Comparison of ENCODE assay signal across 24 cellular contexts in the genomic region with DNA sequence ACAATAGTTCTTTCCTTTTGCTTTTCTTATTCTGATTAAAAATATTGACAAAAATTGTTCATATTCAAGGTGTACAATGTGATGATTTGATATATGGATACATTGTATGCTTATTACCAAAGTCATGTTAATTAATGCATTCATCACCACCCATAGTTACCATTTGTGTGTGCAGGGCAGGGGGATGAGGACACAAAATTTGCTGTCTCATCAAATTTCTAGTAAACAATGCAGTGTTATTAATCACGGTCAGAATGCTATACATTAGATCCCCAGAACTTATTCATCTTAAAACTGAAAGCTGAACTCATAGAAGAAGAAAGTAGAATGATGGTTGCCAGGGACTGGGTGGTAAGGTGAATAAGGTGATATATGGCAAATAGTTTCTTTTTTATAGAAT.
DNase-seq lines count a peak whose midpoint lies in the region; ATAC-seq, FAIRE-seq and TF ChIP-seq lines count a peak whose summit lies in the region.
"Had no signal": no experiment of that assay in that cellular context is flagged by ENCODE, and none has a peak within 500 bp of the region (broad histone marks: within the 10 kb centered on the region; RNA-seq: fewer than 3 reads in every experiment).

No MANE protein-coding gene starts in this region.

- no peak for DNase-seq in HepG2 (ENCODE audit: low spot score)
- DNase-seq in right lobe of liver = no peak
- DNase-seq in K562 (ENCODE audit: extremely low read depth in 1 of 4, low spot score in 3 of 4) = no peak
- no peak for DNase-seq in CD14-positive monocyte (ENCODE audit: low spot score)
- no peak for DNase-seq in D721Med (ENCODE audit: insufficient read length, low spot score)
- DNase-seq: ACHN; BE2C; C1 segment of cervical spinal cord; Caco-2; Calu3; CD4-positive, alpha-beta T cell; CD8-positive, alpha-beta T cell; DMS 273 treated with DMSO at 0.1 percent for 48 hours; DMS153; DMS53; DMS79; DND-41; EL; GDM1 had no signal

- TF ChIP-seq CTCF in HepG2 (CRISPR knock-in tag; IDR thresholded peaks at IDR 0.05) (no peak), right lobe of liver (IDR thresholded peaks at IDR 0.05) (no peak), K562 (IDR thresholded peaks at IDR 0.05 in 2 of 3, conservative IDR thresholded peaks at IDR 0.05 in 1 of 3; ENCODE audit: insufficient read depth in 2 of 3, low read depth in 1 of 3, low read length in 3 of 3) (no peak), CD14-positive monocyte (IDR thresholded peaks at IDR 0.05) (no peak), D721Med (IDR thresholded peaks at IDR 0.05; ENCODE audit: insufficient read depth, missing control alignments) (no peak)

- H3K4me3 Mint-ChIP-seq in CD14-positive monocyte = no peak overlapping the region
- H3K4me3 Mint-ChIP-seq: CD4-positive, alpha-beta T cell; CD8-positive, alpha-beta T cell had no signal

- ATAC-seq in HepG2 (no peak), right lobe of liver (no peak), K562 (no peak)
- ATAC-seq: CD8-positive, alpha-beta T cell; GM12878 had no signal

- peaks cover 7 to 19% (median 12%) of the 10 kb centered on the region in 7 donors for H3K9me3 Mint-ChIP-seq in CD14-positive monocyte

- TF ChIP-seq EP300 in HepG2 (IDR thresholded peaks at IDR 0.05; ENCODE audit: low read depth in 2 of 2, low read length in 2 of 2) = no peak
- no peak for TF ChIP-seq EP300 in HepG2 (CRISPR knock-in tag; IDR thresholded peaks at IDR 0.05; ENCODE audit: borderline replicate concordance)
- no peak for TF ChIP-seq EP300 in K562 (IDR thresholded peaks at IDR 0.05; ENCODE audit: low read length)

- CTCF ChIA-PET in HepG2 (lab: Yijun Ruan, JAX; ENCODE audit: low intra/inter-chr PET ratio, low total read pairs) = no interaction called here
- CTCF ChIA-PET in K562 (lab: Yijun Ruan, JAX; ENCODE audit: low intra/inter-chr PET ratio) = no interaction called here

- H3K27me3 ChIP-seq in HepG2 (ENCODE audit: control insufficient read depth in 1 of 2, insufficient read depth in 2 of 2, low read length in 2 of 2) (no peaks in the 10 kb centered on the region), right lobe of liver (no peaks in the 10 kb centered on the region), K562 (ENCODE audit: control insufficient read depth in 2 of 2, insufficient read depth in 2 of 2, low read length in 2 of 2) (no peaks in the 10 kb centered on the region)
- H3K27me3 ChIP-seq: BE2C, BLaER1 had no signal

- H3K9ac ChIP-seq in HepG2 (ENCODE audit: insufficient read depth, low read depth, low read length) = no peak overlapping the region
- H3K9ac ChIP-seq in K562 (ENCODE audit: insufficient read depth in 1 of 2, low read depth in 2 of 2, low read length in 2 of 2) = no peak overlapping the region
- H3K9ac ChIP-seq: BLaER1 had no signal

- no peaks in the 10 kb centered on the region for H3K36me3 ChIP-seq in HepG2 (replicated peaks in 1 of 2; ENCODE audit: control insufficient read depth in 1 of 2, insufficient read depth in 2 of 2, low read length in 2 of 2)
- H3K36me3 ChIP-seq in right lobe of liver = no peaks in the 10 kb centered on the region
- no peaks in the 10 kb centered on the region for H3K36me3 ChIP-seq in K562 (ENCODE audit: control insufficient read depth, insufficient read depth, low read length)
- H3K36me3 ChIP-seq: BE2C, BLaER1 had no signal

- no peaks in the 10 kb centered on the region for H3K27me3 Mint-ChIP-seq in CD14-positive monocyte (ENCODE audit: low read depth in 3 of 3)
- H3K27me3 Mint-ChIP-seq: CD4-positive, alpha-beta T cell had no signal

- no peaks in the 10 kb centered on the region for H3K4me1 ChIP-seq in HepG2 (ENCODE audit: insufficient read depth, low read length)
- no peaks in the 10 kb centered on the region for H3K4me1 ChIP-seq in right lobe of liver
- H3K4me1 ChIP-seq in K562 (replicated peaks in 1 of 2; ENCODE audit: control insufficient read depth in 2 of 2, insufficient read depth in 2 of 2, low read length in 2 of 2) = no peaks in the 10 kb centered on the region
- H3K4me1 ChIP-seq: BE2C, Caco-2 had no signal

- intact Hi-C loops in HepG2 (cut with micrococcal nuclease; ENCODE audit: unreplicated experiment) (no loop called here), right lobe of liver (cut with DNase I) (no loop called here), K562 (cut with micrococcal nuclease) (no loop called here), CD14-positive monocyte (cut with micrococcal nuclease) (no loop called here)

- BruUV-seq in HepG2 (replicated peaks; lab: Mats Ljungman, UMichigan) = no TSS peak
- no TSS peak for BruUV-seq in K562 (replicated peaks; lab: Mats Ljungman, UMichigan)

- POLR2A ChIA-PET in HepG2 (lab: Yijun Ruan, JAX) = no interaction called here
- POLR2A ChIA-PET in K562 (lab: Yijun Ruan, JAX) = no interaction called here

- no peak overlapping the region for H3K4me3 ChIP-seq in HepG2 (replicated peaks in 1 of 3; ENCODE audit: insufficient read depth in 1 of 3, low read depth in 2 of 3, low read length in 3 of 3)
- no peak overlapping the region for H3K4me3 ChIP-seq in right lobe of liver
- H3K4me3 ChIP-seq in K562 = no peak overlapping the region
- H3K4me3 ChIP-seq: BLaER1, GM12878 had no signal

- TF ChIP-seq RAD21 in HepG2 (CRISPR knock-in tag; IDR thresholded peaks at IDR 0.05) = no peak
- TF ChIP-seq RAD21 in K562 (CRISPR knock-in tag; conservative IDR thresholded peaks at IDR 0.05 in 1 of 2, IDR thresholded peaks at IDR 0.05 in 1 of 2) = no peak

- WGBS in HepG2 (ENCODE audit: low lambda C conversion rate) = 0% methylated on average over 1 of the region's 1 CpG
- 55% methylated on average over 1 of the region's 1 CpG for WGBS in right lobe of liver (ENCODE audit: insufficient coverage, low coverage, low lambda C conversion rate, missing lambda C conversion rate)
- 0% methylated on average over 1 of the region's 1 CpG for WGBS in K562 (ENCODE audit: insufficient coverage, low coverage, missing lambda C conversion rate)

- no peaks in the 10 kb centered on the region for H3K79me2 ChIP-seq in HepG2 (ENCODE audit: insufficient read depth, low read length)
- no peaks in the 10 kb centered on the region for H3K79me2 ChIP-seq in K562 (ENCODE audit: control insufficient read depth, insufficient read depth, low read length)

- no peak overlapping the region for H2AFZ ChIP-seq in HepG2 (ENCODE audit: low read length)
- no peak overlapping the region for H2AFZ ChIP-seq in K562 (ENCODE audit: low read depth, low read length)

- no peaks in the 10 kb centered on the region for H3K4me1 Mint-ChIP-seq in CD14-positive monocyte

- no peaks in the 10 kb centered on the region for H3K9me3 ChIP-seq in HepG2 (ENCODE audit: low read length)
- peaks cover 0 to 3% (median 0%) of the 10 kb centered on the region in 4 donors for H3K9me3 ChIP-seq in right lobe of liver
- no peaks in the 10 kb centered on the region for H3K9me3 ChIP-seq in K562 (replicated peaks; ENCODE audit: control insufficient read depth, insufficient read depth, low read depth, low read length)
- H3K9me3 ChIP-seq: BE2C, Caco-2 had no signal

- H3K9me1 ChIP-seq in K562 (ENCODE audit: control insufficient read depth, insufficient read depth, low read length) = no peaks in the 10 kb centered on the region

- no peak overlapping the region for H3K27ac ChIP-seq in HepG2 (ENCODE audit: extremely low read length, insufficient read depth, low read length)
- H3K27ac ChIP-seq in right lobe of liver = no peak overlapping the region
- H3K27ac ChIP-seq in K562 (ENCODE audit: extremely low read depth, low read depth, low read length) = no peak overlapping the region
- H3K27ac ChIP-seq: 22Rv1, BLaER1 had no signal

- no peak overlapping the region for H3K27ac Mint-ChIP-seq in CD14-positive monocyte
- H3K27ac Mint-ChIP-seq: CD4-positive, alpha-beta T cell; CD8-positive, alpha-beta T cell had no signal

- H3K4me2 ChIP-seq in HepG2 (ENCODE audit: low read depth, low read length) (no peak overlapping the region), K562 (ENCODE audit: insufficient read depth, low read length) (no peak overlapping the region)
- H3K4me2 ChIP-seq: BLaER1 had no signal

- H4K20me1 ChIP-seq in HepG2 (ENCODE audit: insufficient read depth, low read length) (no peaks in the 10 kb centered on the region), K562 (replicated peaks; ENCODE audit: control insufficient read depth, insufficient read depth, low read length) (no peaks in the 10 kb centered on the region)
- H4K20me1 ChIP-seq: BLaER1 had no signal

- in situ Hi-C loops in HepG2 (cut with HindIII; ENCODE audit: extremely low pct_ligation_motif_present, low pct_unique_long_range_greater_than_20kb) = no loop called here
- in situ Hi-C loops in K562 (cut with MboI) = no loop called here

- TF ChIP-seq POLR2A in HepG2 (IDR thresholded peaks at IDR 0.05; ENCODE audit: insufficient read depth in 1 of 2, low read depth in 2 of 2, low read length in 2 of 2) (no peak), right lobe of liver (IDR thresholded peaks at IDR 0.05) (no peak), K562 (conservative IDR thresholded peaks at IDR 0.05) (no peak)

- FAIRE-seq in HepG2 (lab: Jason Lieb, UNC) = no peak
- no peak for FAIRE-seq in K562 (lab: Jason Lieb, UNC)
- FAIRE-seq in D721Med (lab: Jason Lieb, UNC) = no peak
- FAIRE-seq: GM12878, GM12892, GM18507 had no signal

- H3K36me3 Mint-ChIP-seq in CD14-positive monocyte = no peaks in the 10 kb centered on the region

TF ChIP-seq in HepG2, 621 proteins besides CTCF, POLR2A, EP300 and RAD21 (continues in another document):
- peak; percentile 97 for TF ChIP-seq MAFF (IDR thresholded peaks at IDR 0.05; ENCODE audit: low read depth, low read length)

TF ChIP-seq in K562, 482 proteins besides CTCF, POLR2A, EP300 and RAD21:
- TF ChIP-seq MAFF (IDR thresholded peaks at IDR 0.05; ENCODE audit: low read length) (peak; percentile 72), MAFG (tag; conservative IDR thresholded peaks at IDR 0.05) (peak; percentile 43; the same call in 1 of the 2 replicates), ZNF12 (CRISPR knock-in tag; IDR thresholded peaks at IDR 0.05) (no peak), ZNF696 (CRISPR knock-in tag; conservative IDR thresholded peaks at IDR 0.05) (no peak), C11orf30 (IDR thresholded peaks at IDR 0.05; ENCODE audit: low read depth) (peak; percentile 29; the same call in 1 of the 2 replicates), ZNF316 (IDR thresholded peaks at IDR 0.05) (peak; percentile 46), MAFK (IDR thresholded peaks at IDR 0.05; ENCODE audit: low read length) (peak; percentile 62)
